ENCODE assay signal across 1 cellular context in genomic region chr19:12610540-12611360, GRCh38.
A peak's percentile ranks its signal among the peaks of the same experiment; 100 is the strongest.
TF ChIP-seq lines count a peak whose summit lies in the region.

TSS of gene ZNF490 (minus strand) at chr19:12610813. CDS start at chr19:12610680, 133 bp downstream.
TSS of gene ZNF791 (plus strand) at chr19:12610920. CDS start at chr19:12611080, 160 bp downstream.

TF ChIP-seq in SK-N-SH, 30 proteins besides CTCF, POLR2A, EP300 and RAD21 (continued from another document):
- TF ChIP-seq PBX3 (IDR thresholded peaks at IDR 0.05) = peak; percentile 88
- TF ChIP-seq FOXJ3 (CRISPR knock-in tag; IDR thresholded peaks at IDR 0.05) = 0 out of 2 replicates have a peak, but pooled peaks have one; percentile 61
- no peak for TF ChIP-seq EZH2phosphoT487 (IDR thresholded peaks at IDR 0.05; ENCODE audit: borderline replicate concordance, low read depth)
- no peak for TF ChIP-seq ZBTB33 (IDR thresholded peaks at IDR 0.05; ENCODE audit: borderline replicate concordance, low read depth)
- TF ChIP-seq USF2 (IDR thresholded peaks at IDR 0.05; ENCODE audit: borderline replicate concordance, low read depth, low read length) = no peak
- TF ChIP-seq FOXM1 (IDR thresholded peaks at IDR 0.05; ENCODE audit: low read depth) = no peak
- TF ChIP-seq MXI1 (IDR thresholded peaks at IDR 0.05; ENCODE audit: low read depth, low read length) = peak; percentile 94
- no peak for TF ChIP-seq TCF12 (IDR thresholded peaks at IDR 0.05)
